Comparison of ENCODE assay signal across 8 cellular contexts in the genomic region with DNA sequence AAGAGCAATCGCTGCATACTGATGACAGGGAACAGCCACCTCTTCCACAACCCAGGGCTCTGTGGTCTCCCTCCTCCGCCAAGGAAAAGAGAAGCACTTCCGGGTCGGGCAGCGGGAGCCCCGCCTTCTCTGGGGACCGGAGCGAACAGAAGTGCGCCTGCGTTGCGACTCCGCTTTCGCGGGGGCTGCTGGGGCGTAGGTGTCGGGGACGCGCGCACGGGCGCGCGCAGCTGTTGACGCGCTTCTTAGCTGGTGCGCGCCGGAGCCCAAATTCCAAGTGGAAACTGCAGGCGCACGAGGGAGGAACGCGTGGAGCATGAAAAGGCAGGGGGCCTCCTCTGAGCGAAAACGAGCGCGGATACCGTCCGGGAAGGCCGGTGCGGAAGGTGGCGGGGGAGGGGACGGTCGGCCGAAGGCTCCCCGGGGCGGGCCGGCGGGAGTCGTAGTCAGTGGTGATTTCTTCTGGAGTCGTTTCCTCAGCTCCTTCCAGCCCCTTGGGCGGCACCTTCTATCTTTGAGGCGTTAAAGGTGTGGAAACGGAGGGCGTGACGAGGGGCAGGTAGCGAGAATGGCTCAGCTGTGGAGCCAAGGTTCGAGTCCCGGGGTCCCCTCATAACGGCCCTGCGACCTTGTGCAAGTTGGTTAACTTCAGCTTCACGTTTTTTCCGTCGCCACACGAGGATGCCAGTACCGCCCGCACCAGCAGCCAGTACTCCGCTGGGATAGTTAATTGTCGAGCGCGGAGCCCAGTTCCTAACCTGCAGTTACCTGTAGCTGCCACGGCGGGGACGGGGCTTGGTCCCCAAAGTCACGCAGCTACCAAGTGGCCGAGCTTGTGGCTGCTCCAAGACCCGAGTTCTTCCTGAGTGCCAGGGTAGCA. TPM values are rescaled to one million over a fixed set of nuclear protein-coding genes. Genes with fewer than 3 reads are reported as not detected.
A peak's percentile ranks its signal among the peaks of the same experiment; 100 is the strongest.
DNase-seq lines count a peak whose midpoint lies in the region; ATAC-seq and TF ChIP-seq lines count a peak whose summit lies in the region.

TSS of gene COX15 (minus strand) at position 95 of the 880 bp plus-strand sequence. CDS start at position 17, 78 bp downstream.
TSS of gene CUTC (plus strand) at position 202 of the 880 bp plus-strand sequence. CDS start at position 317, 115 bp downstream.

- peak within 1 kb of the TSS; percentile 95 for H3K4me2 ChIP-seq in smooth muscle cell

- no peaks in the 10 kb centered on the region for H3K9me3 ChIP-seq in smooth muscle cell (replicated peaks; ENCODE audit: low read depth)

- H4K20me1 ChIP-seq in smooth muscle cell (ENCODE audit: low read depth): no peaks in the 10 kb centered on the region

- CTCF ChIA-PET in WTC11 (lab: Charles Lee): interaction anchor here (0.6 to 1.6 kb wide), 7 partner anchors 9 to 331 kb away, joined by 3 to 6 read pairs (median 4); no protein-coding TSS in a partner anchor

- H3K27ac ChIP-seq in smooth muscle cell (ENCODE audit: low read depth): peak within 1 kb of the TSS; percentile 50

- peak within 1 kb of the TSS; percentile 99 for H3K27ac Mint-ChIP-seq in WTC11

- H3F3A ChIP-seq in smooth muscle cell (ENCODE audit: low read depth): no peaks in the 10 kb centered on the region

- DNase-seq in AG09309 (ENCODE audit: low read depth) (peak; percentile 81), NCI-H226 (peak; percentile 93), WTC11 (ENCODE audit: low spot score) (peak; percentile 98), cardiac fibroblast (ENCODE audit: low read depth in 2 of 2) (peak; percentile 97 to 98), iPS-NIHi7 (ENCODE audit: extremely low spot score) (peak; percentile 98), smooth muscle cell (lab: John Stamatoyannopoulos, UW; ENCODE audit: unreplicated experiment) (peak; percentile 79)

- peaks cover 13% of the 10 kb centered on the region for H3K79me2 ChIP-seq in smooth muscle cell (ENCODE audit: low read depth)

- peak; percentile 88 for ATAC-seq in HG03196 (IDR thresholded peaks at IDR 0.05; ENCODE audit: unreplicated experiment)
- ATAC-seq in WTC11: peak; percentile 95

- H3K4me1 ChIP-seq in smooth muscle cell (ENCODE audit: low read depth): peaks cover 13% of the 10 kb centered on the region

- peak; percentile 36 for TF ChIP-seq CTCF in AG09309 (IDR thresholded peaks at IDR 0.05; ENCODE audit: control insufficient read depth, insufficient read depth, low read depth, low read length, missing control alignments)
- TF ChIP-seq CTCF in WTC11 (IDR thresholded peaks at IDR 0.05): no peak
- TF ChIP-seq CTCF in cardiac fibroblast (IDR thresholded peaks at IDR 0.05; ENCODE audit: low read depth, low read length): peak; percentile 33
- TF ChIP-seq CTCF in smooth muscle cell (IDR thresholded peaks at IDR 0.05; ENCODE audit: borderline replicate concordance, insufficient read depth, poor library complexity, severe bottlenecking): peak; percentile 17

- H3K4me3 Mint-ChIP-seq in WTC11: peak within 1 kb of the TSS; percentile 99

- H3K4me3 ChIP-seq in AG09309 (ENCODE audit: control insufficient read depth, low read depth, low read length): peak within 1 kb of the TSS; percentile 51
- peak within 1 kb of the TSS; percentile 92 to 99 for H3K4me3 ChIP-seq in cardiac fibroblast (replicated peaks in 1 of 2; ENCODE audit: low read depth in 2 of 2, low read length in 2 of 2)
- peak within 1 kb of the TSS; percentile 75 for H3K4me3 ChIP-seq in smooth muscle cell

- H3K27me3 ChIP-seq in smooth muscle cell (ENCODE audit: low read depth): no peaks in the 10 kb centered on the region

- TF ChIP-seq POLR2A in GM18951 (IDR thresholded peaks at IDR 0.05; ENCODE audit: extremely low read depth, insufficient read depth, insufficient read length): peak; percentile 94

- H3K27me3 Mint-ChIP-seq in WTC11 (ENCODE audit: low read depth): no peaks in the 10 kb centered on the region

- peak within 1 kb of the TSS; percentile 76 for H3K9ac ChIP-seq in smooth muscle cell (ENCODE audit: low read depth)

- 1% methylated on average over 71 of the region's 76 CpGs for WGBS in smooth muscle cell (ENCODE audit: low lambda C conversion rate)

- H3K36me3 Mint-ChIP-seq in WTC11: peaks cover 29% of the 10 kb centered on the region

- POLR2A ChIA-PET in WTC11 (lab: Charles Lee): interaction anchor here (0.6 to 1.6 kb wide), 4 partner anchors 73 to 627 kb away, joined by 3 to 8 read pairs (median 6); partner anchors contain the start of genes ENTPD7 and SLC25A28

- peaks cover 10% of the 10 kb centered on the region for H3K36me3 ChIP-seq in smooth muscle cell (ENCODE audit: low read depth)

- peaks cover 12% of the 10 kb centered on the region for H3K4me1 Mint-ChIP-seq in WTC11

- in situ Hi-C loops in GM18951 (cut with MboI; ENCODE audit: low sequenced_read_pairs, unreplicated experiment): no loop called here

- H2AFZ ChIP-seq in smooth muscle cell (ENCODE audit: low read depth): peak within 1 kb of the TSS; percentile 34

- no peaks in the 10 kb centered on the region for H3K9me3 Mint-ChIP-seq in WTC11

TF ChIP-seq in WTC11, 78 proteins besides CTCF, POLR2A, EP300 and RAD21 (continues in another document):
- TF ChIP-seq ZNF121 (CRISPR knock-in tag; IDR thresholded peaks at IDR 0.05): no peak
- no peak for TF ChIP-seq ZNF317 (CRISPR knock-in tag; IDR thresholded peaks at IDR 0.05; ENCODE audit: borderline replicate concordance, low read depth)
- TF ChIP-seq, protein P1, sequence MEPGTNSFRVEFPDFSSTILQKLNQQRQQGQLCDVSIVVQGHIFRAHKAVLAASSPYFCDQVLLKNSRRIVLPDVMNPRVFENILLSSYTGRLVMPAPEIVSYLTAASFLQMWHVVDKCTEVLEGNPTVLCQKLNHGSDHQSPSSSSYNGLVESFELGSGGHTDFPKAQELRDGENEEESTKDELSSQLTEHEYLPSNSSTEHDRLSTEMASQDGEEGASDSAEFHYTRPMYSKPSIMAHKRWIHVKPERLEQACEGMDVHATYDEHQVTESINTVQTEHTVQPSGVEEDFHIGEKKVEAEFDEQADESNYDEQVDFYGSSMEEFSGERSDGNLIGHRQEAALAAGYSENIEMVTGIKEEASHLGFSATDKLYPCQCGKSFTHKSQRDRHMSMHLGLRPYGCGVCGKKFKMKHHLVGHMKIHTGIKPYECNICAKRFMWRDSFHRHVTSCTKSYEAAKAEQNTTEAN (CRISPR knock-in tag; IDR thresholded peaks at IDR 0.05): peak; percentile 83
- TF ChIP-seq ZNF671 (CRISPR knock-in tag; IDR thresholded peaks at IDR 0.05): no peak
- no peak for TF ChIP-seq CREB1 (CRISPR knock-in tag; IDR thresholded peaks at IDR 0.05)
- no peak; the same call in 1 of the 2 replicates for TF ChIP-seq SMAD3 (CRISPR knock-in tag; IDR thresholded peaks at IDR 0.05; ENCODE audit: borderline replicate concordance)
- no peak for TF ChIP-seq ZNF512 (CRISPR knock-in tag; IDR thresholded peaks at IDR 0.05; ENCODE audit: borderline replicate concordance)
- TF ChIP-seq, protein P2, sequence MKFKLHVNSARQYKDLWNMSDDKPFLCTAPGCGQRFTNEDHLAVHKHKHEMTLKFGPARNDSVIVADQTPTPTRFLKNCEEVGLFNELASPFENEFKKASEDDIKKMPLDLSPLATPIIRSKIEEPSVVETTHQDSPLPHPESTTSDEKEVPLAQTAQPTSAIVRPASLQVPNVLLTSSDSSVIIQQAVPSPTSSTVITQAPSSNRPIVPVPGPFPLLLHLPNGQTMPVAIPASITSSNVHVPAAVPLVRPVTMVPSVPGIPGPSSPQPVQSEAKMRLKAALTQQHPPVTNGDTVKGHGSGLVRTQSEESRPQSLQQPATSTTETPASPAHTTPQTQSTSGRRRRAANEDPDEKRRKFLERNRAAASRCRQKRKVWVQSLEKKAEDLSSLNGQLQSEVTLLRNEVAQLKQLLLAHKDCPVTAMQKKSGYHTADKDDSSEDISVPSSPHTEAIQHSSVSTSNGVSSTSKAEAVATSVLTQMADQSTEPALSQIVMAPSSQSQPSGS (CRISPR knock-in tag; IDR thresholded peaks at IDR 0.05; ENCODE audit: borderline replicate concordance, low read depth): no peak
- TF ChIP-seq CBFB (CRISPR knock-in tag; IDR thresholded peaks at IDR 0.05; ENCODE audit: low read depth): no peak; the same call in 1 of the 2 replicates
- no peak for TF ChIP-seq HMGA2 (CRISPR knock-in tag; IDR thresholded peaks at IDR 0.05)
- TF ChIP-seq E2F5 (CRISPR knock-in tag; IDR thresholded peaks at IDR 0.05): peak; percentile 65
- TF ChIP-seq, protein P3, sequence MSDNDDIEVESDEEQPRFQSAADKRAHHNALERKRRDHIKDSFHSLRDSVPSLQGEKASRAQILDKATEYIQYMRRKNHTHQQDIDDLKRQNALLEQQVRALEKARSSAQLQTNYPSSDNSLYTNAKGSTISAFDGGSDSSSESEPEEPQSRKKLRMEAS (CRISPR knock-in tag; IDR thresholded peaks at IDR 0.05): peak; percentile 64
- TF ChIP-seq TEAD4 (CRISPR knock-in tag; IDR thresholded peaks at IDR 0.05): no peak

RNA-seq across cellular contexts. Expression of gene COX15, which starts in this region (rescaled TPM):
- total RNA-seq in WTC11 (2021): 39.9 to 41.4 TPM (median 40.4 TPM) in 3 replicates
- 21.3 and 22.5 TPM in 2 replicates for total RNA-seq in smooth muscle cell
- polyA plus RNA-seq in smooth muscle cell: 16.9 and 19.1 TPM in 2 replicates

RNA-seq across cellular contexts. Expression of gene CUTC, which starts in this region (rescaled TPM):
- total RNA-seq in WTC11 (2021): 25.8 to 28.6 TPM (median 27.7 TPM) in 3 replicates
- total RNA-seq in smooth muscle cell: 15.2 and 16.0 TPM in 2 replicates
- 20.1 and 24.2 TPM in 2 replicates for polyA plus RNA-seq in smooth muscle cell

Comparison
In these comparisons a context has a peak if more than half of its experiments do, and no peak if none do; other contexts are left out.
1. Peak in every context shown above with its lines: DNase-seq, ATAC-seq, H3K4me3 ChIP-seq and H3K27ac ChIP-seq.